In genomic region chr6:45310118-45310788, GRCh38 we compare ENCODE assay signal across 13 cellular contexts. TPM values are rescaled to one million over a fixed set of nuclear protein-coding genes. Genes with fewer than 3 reads are reported as not detected.
A peak's percentile ranks its signal among the peaks of the same experiment; 100 is the strongest.
DNase-seq lines count a peak whose midpoint lies in the region; ATAC-seq, FAIRE-seq and TF ChIP-seq lines count a peak whose summit lies in the region.
"Had no signal": no experiment of that assay in that cellular context is flagged by ENCODE, and none has a peak within 500 bp of the region (broad histone marks: within the 10 kb centered on the region; RNA-seq: fewer than 3 reads in every experiment).

No MANE protein-coding gene starts in this region.

- ATAC-seq in pancreas (no peak), lower lobe of right lung (no peak)

- CTCF ChIA-PET in CD4-positive, alpha-beta memory T cell (lab: Charles Lee; ENCODE audit: partially characterized antibody), result interaction anchor here (1.2 to 2.4 kb wide), 7 partner anchors 9 to 835 kb away, joined by 3 to 9 read pairs (median 4); no protein-coding TSS in a partner anchor

- TF ChIP-seq CTCF in endodermal cell (conservative IDR thresholded peaks at IDR 0.05) (no peak), pancreas (IDR thresholded peaks at IDR 0.05) (no peak), D721Med (IDR thresholded peaks at IDR 0.05; ENCODE audit: insufficient read depth, missing control alignments) (no peak), lower lobe of right lung (IDR thresholded peaks at IDR 0.05) (no peak)

- no peaks in the 10 kb centered on the region for H3K27me3 Mint-ChIP-seq in CD4-positive, alpha-beta memory T cell
- no peaks in the 10 kb centered on the region for H3K27me3 Mint-ChIP-seq in endodermal cell (ENCODE audit: insufficient read depth)

- POLR2A ChIA-PET in CD4-positive, alpha-beta memory T cell (lab: Charles Lee; ENCODE audit: partially characterized antibody), result interaction anchor here (0.7 to 1.3 kb wide), 5 partner anchors 11 to 381 kb away, joined by 3 to 5 read pairs (median 3); partner anchors contain the start of gene SUPT3H

- H3K9ac ChIP-seq in HUES64 (ENCODE audit: low read depth, low read length) (no peak overlapping the region), endodermal cell (ENCODE audit: extremely low read depth, low read length, poor library complexity, severe bottlenecking) (no peak overlapping the region)
- H3K9ac ChIP-seq: neural progenitor cell had no signal

- peaks cover 0 to 13% (median 0%) of the 10 kb centered on the region in 8 donors for H3K9me3 Mint-ChIP-seq in CD4-positive, alpha-beta memory T cell
- peaks cover 50% of the 10 kb centered on the region for H3K9me3 Mint-ChIP-seq in endodermal cell

- no peaks in the 10 kb centered on the region for H3K9me3 ChIP-seq in CD4-positive, alpha-beta memory T cell (ENCODE audit: control insufficient read depth in 1 of 2, low read length in 2 of 2)
- H3K9me3 ChIP-seq in HUES64 (ENCODE audit: insufficient read depth, low read depth, low read length), result peaks cover 32% of the 10 kb centered on the region
- H3K9me3 ChIP-seq in endodermal cell (ENCODE audit: control insufficient read depth, low read length), result peaks cover 50% of the 10 kb centered on the region
- no peaks in the 10 kb centered on the region for H3K9me3 ChIP-seq in pancreas
- H3K9me3 ChIP-seq in lower lobe of right lung, result no peaks in the 10 kb centered on the region
- H3K9me3 ChIP-seq: breast epithelium had no signal

- no peaks in the 10 kb centered on the region for H3K27me3 ChIP-seq in CD4-positive, alpha-beta memory T cell (ENCODE audit: insufficient read depth, low read length)
- H3K27me3 ChIP-seq in HUES64 (ENCODE audit: insufficient read depth, low read length) (no peaks in the 10 kb centered on the region), endodermal cell (ENCODE audit: control insufficient read depth, insufficient read depth, low read length, poor library complexity, severe bottlenecking) (no peaks in the 10 kb centered on the region), pancreas (no peaks in the 10 kb centered on the region), lower lobe of right lung (ENCODE audit: low read depth) (no peaks in the 10 kb centered on the region)
- H3K27me3 ChIP-seq: breast epithelium, esophagus squamous epithelium, neural progenitor cell had no signal

- H3K4me3 Mint-ChIP-seq in CD4-positive, alpha-beta memory T cell, result peak overlapping the region; percentile 55 to 79 (median 70)
- H3K4me3 Mint-ChIP-seq in endodermal cell, result no peak overlapping the region
- H3K4me3 Mint-ChIP-seq: neural progenitor cell had no signal

- intact Hi-C loops in CD4-positive, alpha-beta memory T cell (cut with micrococcal nuclease), result no loop called here
- intact Hi-C loops in pancreas (cut with DNase I), result no loop called here
- intact Hi-C loops in lower lobe of right lung (cut with DNase I), result no loop called here

- peak; percentile 37 to 52 (median 46) for DNase-seq in CD4-positive, alpha-beta memory T cell
- peak; percentile 3 for DNase-seq in activated CD4-positive, alpha-beta T cell treated with anti-CD3 and anti-CD28 coated beads, Interleukin-2, amount 50 U/mL, for 1 hour
- DNase-seq in endodermal cell (peak; percentile 47), pancreas (no peak), D721Med (ENCODE audit: insufficient read length, low spot score) (no peak), LoVo (ENCODE audit: low spot score) (no peak), lower lobe of right lung (no peak)
- DNase-seq: esophagus squamous epithelium, NCI-H2081 treated with DMSO at 0.1 percent for 48 hours had no signal

- peaks cover 21% of the 10 kb centered on the region for H3K4me1 ChIP-seq in CD4-positive, alpha-beta memory T cell (ENCODE audit: insufficient read depth, low read length)
- no peaks in the 10 kb centered on the region for H3K4me1 ChIP-seq in HUES64 (ENCODE audit: insufficient read depth, low read length)
- H3K4me1 ChIP-seq in endodermal cell (ENCODE audit: control insufficient read depth, insufficient read depth, low read length), result no peaks in the 10 kb centered on the region
- H3K4me1 ChIP-seq in pancreas, result no peaks in the 10 kb centered on the region
- no peaks in the 10 kb centered on the region for H3K4me1 ChIP-seq in lower lobe of right lung
- H3K4me1 ChIP-seq: breast epithelium, esophagus squamous epithelium, neural progenitor cell had no signal

- FAIRE-seq in pancreas (lab: Jason Lieb, UNC) (no peak), D721Med (lab: Jason Lieb, UNC) (no peak)

- WGBS in HUES64, result 89% methylated on average over 7 of the region's 7 CpGs
- 87 to 100% methylated on average over 3 to 7 of the region's 7 CpGs for WGBS in endodermal cell (ENCODE audit: insufficient coverage in 1 of 2, insufficient read length in 1 of 2), 2 experiments
- 89 to 94% methylated on average over 7 of the region's 7 CpGs for WGBS in pancreas, 2 donors

- peak overlapping the region; percentile 38 to 87 (median 71) for H3K27ac Mint-ChIP-seq in CD4-positive, alpha-beta memory T cell
- H3K27ac Mint-ChIP-seq in endodermal cell, result peak overlapping the region; percentile 69
- H3K27ac Mint-ChIP-seq: neural progenitor cell had no signal

- peaks cover 30 to 45% (median 35%) of the 10 kb centered on the region in 4 donors for H3K4me1 Mint-ChIP-seq in CD4-positive, alpha-beta memory T cell
- peaks cover 5% of the 10 kb centered on the region for H3K4me1 Mint-ChIP-seq in endodermal cell
- H3K4me1 Mint-ChIP-seq: neural progenitor cell had no signal

- peak overlapping the region in 1 of 2 donors; percentile 11 for H3K4me3 ChIP-seq in CD4-positive, alpha-beta memory T cell (ENCODE audit: low read length in 2 of 2)
- H3K4me3 ChIP-seq in HUES64 (ENCODE audit: low read length) (no peak overlapping the region), endodermal cell (ENCODE audit: low read length) (no peak overlapping the region), pancreas (no peak overlapping the region), lower lobe of right lung (no peak overlapping the region)
- H3K4me3 ChIP-seq: breast epithelium, esophagus squamous epithelium, neural progenitor cell had no signal

- H3K27ac ChIP-seq in CD4-positive, alpha-beta memory T cell (ENCODE audit: low read depth, low read length), result no peak overlapping the region
- peak overlapping the region; percentile 55; the same call in 1 of the 2 replicates for H3K27ac ChIP-seq in HUES64 (ENCODE audit: low read depth, low read length)
- H3K27ac ChIP-seq in endodermal cell (ENCODE audit: low read depth, low read length), result no peak overlapping the region
- H3K27ac ChIP-seq in pancreas, result no peak overlapping the region
- no peak overlapping the region for H3K27ac ChIP-seq in lower lobe of right lung
- H3K27ac ChIP-seq: breast epithelium, esophagus squamous epithelium, neural progenitor cell, VCaP had no signal

- no peaks in the 10 kb centered on the region for H3K36me3 ChIP-seq in CD4-positive, alpha-beta memory T cell (ENCODE audit: insufficient read depth, low read length)
- H3K36me3 ChIP-seq in HUES64 (ENCODE audit: insufficient read depth, low read length) (peaks cover 8% of the 10 kb centered on the region; the same call in 1 of the 2 replicates), endodermal cell (ENCODE audit: control insufficient read depth, insufficient read depth, low read length) (peaks cover 5% of the 10 kb centered on the region), pancreas (no peaks in the 10 kb centered on the region), lower lobe of right lung (no peaks in the 10 kb centered on the region)
- H3K36me3 ChIP-seq: breast epithelium, esophagus squamous epithelium, neural progenitor cell had no signal

- H3K36me3 Mint-ChIP-seq in CD4-positive, alpha-beta memory T cell, result peaks cover 0 to 12% of the 10 kb centered on the region in 2 donors
- H3K36me3 Mint-ChIP-seq in endodermal cell (ENCODE audit: low read depth), result peaks cover 56% of the 10 kb centered on the region

RNA-seq across cellular contexts. Expression of gene RUNX2, which starts 17.9 kb away (rescaled TPM):
- total RNA-seq in CD4-positive, alpha-beta memory T cell, result 10 to 100 TPM; 24.0 to 26.6 TPM
- polyA plus RNA-seq in CD4-positive, alpha-beta memory T cell, result 10 to 100 TPM in 1 of 2 donors, 1 to 10 TPM in 1; 4.5 to 22.6 TPM
- polyA plus RNA-seq in HUES64 (2013, experiment 1 of 2), result 0.25 TPM
- 0.25 TPM for polyA plus RNA-seq in HUES64 (2013, experiment 2 of 2)
- total RNA-seq in endodermal cell (under 1 TPM; 0.18 to 0.26 TPM), pancreas (1 to 10 TPM in 1 of 6 donors, under 1 TPM in 5; 0.09 to 3.8 (median 0.51) TPM), lower lobe of right lung (3.7 TPM)
- 2.5 TPM for polyA plus RNA-seq in endodermal cell (2013, experiment 1 of 2)
- 3.0 TPM for polyA plus RNA-seq in endodermal cell (2013, experiment 2 of 2)
- under 1 TPM; 0.11 to 0.21 TPM for polyA plus RNA-seq in pancreas

Comparison
In these comparisons a context has a peak if more than half of its experiments do, and no peak if none do; other contexts are left out.
1. DNase-seq: peak in CD4-positive, alpha-beta memory T cell (5 of 5), activated CD4-positive, alpha-beta T cell treated with anti-CD3 and anti-CD28 coated beads, Interleukin-2, amount 50 U/mL, for 1 hour (single experiment) and endodermal cell (single experiment); none in pancreas (0 of 6), D721Med (single experiment), LoVo (single experiment) and lower lobe of right lung (single experiment).